Comparison of ENCODE assay signal across 1 cellular context in the genomic region with DNA sequence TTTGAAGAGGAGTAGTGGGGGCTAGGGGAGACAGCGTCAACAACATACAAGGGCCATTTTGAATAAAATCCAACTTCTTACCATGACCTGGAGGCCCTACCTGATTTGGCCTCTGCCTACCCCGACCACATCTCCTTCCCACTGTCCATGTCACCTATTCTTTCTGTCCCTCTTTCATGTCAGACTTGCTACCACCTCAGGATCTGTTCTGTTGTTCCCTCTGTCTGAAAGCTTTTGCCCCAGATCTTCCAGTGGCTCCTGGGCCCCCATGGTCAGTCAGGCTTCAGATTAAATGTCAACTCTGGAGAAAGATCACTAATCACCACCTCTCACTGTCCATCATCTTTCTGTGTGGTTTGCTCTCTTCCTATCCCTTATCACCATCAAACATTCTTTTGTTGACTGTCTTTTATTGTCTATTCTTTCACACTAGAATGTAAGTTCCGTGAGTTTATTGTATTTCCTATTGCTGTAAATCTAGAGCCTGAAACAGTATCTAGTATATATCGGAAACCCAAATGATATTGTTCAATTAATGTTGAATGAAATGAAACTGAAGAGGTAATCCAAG.
TF ChIP-seq lines count a peak whose summit lies in the region.

No MANE protein-coding gene starts in this region.

TF ChIP-seq in HCT116, 20 proteins besides CTCF, POLR2A, EP300 and RAD21 (continued from another document):
- TF ChIP-seq, protein P1, sequence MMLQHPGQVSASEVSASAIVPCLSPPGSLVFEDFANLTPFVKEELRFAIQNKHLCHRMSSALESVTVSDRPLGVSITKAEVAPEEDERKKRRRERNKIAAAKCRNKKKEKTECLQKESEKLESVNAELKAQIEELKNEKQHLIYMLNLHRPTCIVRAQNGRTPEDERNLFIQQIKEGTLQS (IDR thresholded peaks at IDR 0.05): no peak
- no peak for TF ChIP-seq EGR1 (IDR thresholded peaks at IDR 0.05; ENCODE audit: low read depth)
- TF ChIP-seq, protein P2, sequence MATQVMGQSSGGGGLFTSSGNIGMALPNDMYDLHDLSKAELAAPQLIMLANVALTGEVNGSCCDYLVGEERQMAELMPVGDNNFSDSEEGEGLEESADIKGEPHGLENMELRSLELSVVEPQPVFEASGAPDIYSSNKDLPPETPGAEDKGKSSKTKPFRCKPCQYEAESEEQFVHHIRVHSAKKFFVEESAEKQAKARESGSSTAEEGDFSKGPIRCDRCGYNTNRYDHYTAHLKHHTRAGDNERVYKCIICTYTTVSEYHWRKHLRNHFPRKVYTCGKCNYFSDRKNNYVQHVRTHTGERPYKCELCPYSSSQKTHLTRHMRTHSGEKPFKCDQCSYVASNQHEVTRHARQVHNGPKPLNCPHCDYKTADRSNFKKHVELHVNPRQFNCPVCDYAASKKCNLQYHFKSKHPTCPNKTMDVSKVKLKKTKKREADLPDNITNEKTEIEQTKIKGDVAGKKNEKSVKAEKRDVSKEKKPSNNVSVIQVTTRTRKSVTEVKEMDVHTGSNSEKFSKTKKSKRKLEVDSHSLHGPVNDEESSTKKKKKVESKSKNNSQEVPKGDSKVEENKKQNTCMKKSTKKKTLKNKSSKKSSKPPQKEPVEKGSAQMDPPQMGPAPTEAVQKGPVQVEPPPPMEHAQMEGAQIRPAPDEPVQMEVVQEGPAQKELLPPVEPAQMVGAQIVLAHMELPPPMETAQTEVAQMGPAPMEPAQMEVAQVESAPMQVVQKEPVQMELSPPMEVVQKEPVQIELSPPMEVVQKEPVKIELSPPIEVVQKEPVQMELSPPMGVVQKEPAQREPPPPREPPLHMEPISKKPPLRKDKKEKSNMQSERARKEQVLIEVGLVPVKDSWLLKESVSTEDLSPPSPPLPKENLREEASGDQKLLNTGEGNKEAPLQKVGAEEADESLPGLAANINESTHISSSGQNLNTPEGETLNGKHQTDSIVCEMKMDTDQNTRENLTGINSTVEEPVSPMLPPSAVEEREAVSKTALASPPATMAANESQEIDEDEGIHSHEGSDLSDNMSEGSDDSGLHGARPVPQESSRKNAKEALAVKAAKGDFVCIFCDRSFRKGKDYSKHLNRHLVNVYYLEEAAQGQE (IDR thresholded peaks at IDR 0.05; ENCODE audit: low read depth): no peak
- TF ChIP-seq FOSL1 (IDR thresholded peaks at IDR 0.05; ENCODE audit: low read depth): no peak
- no peak for TF ChIP-seq SIN3A (IDR thresholded peaks at IDR 0.05; ENCODE audit: low read depth)
- TF ChIP-seq ZNF274 (IDR thresholded peaks at IDR 0.05; ENCODE audit: low read depth, low read length): no peak
